Comparison of ENCODE assay signal across 8 cellular contexts in genomic region chr9:37290881-37291485, GRCh38.
A peak's percentile ranks its signal among the peaks of the same experiment; 100 is the strongest.
DNase-seq lines count a peak whose midpoint lies in the region; ATAC-seq and TF ChIP-seq lines count a peak whose summit lies in the region.

No MANE protein-coding gene starts in this region.

- no peaks in the 10 kb centered on the region for H3K36me3 ChIP-seq in adipocyte (ENCODE audit: control insufficient read depth, insufficient read depth, low read length, severe bottlenecking)
- no peaks in the 10 kb centered on the region for H3K36me3 ChIP-seq in naive thymus-derived CD4-positive, alpha-beta T cell (ENCODE audit: control insufficient read depth in 2 of 3, insufficient read depth in 3 of 3, low read length in 3 of 3)
- H3K36me3 ChIP-seq in CD4-positive, alpha-beta memory T cell (ENCODE audit: insufficient read depth, low read length) = no peaks in the 10 kb centered on the region
- H3K36me3 ChIP-seq in stomach = no peaks in the 10 kb centered on the region

- peak; percentile 32 for ATAC-seq in naive thymus-derived CD4-positive, alpha-beta T cell
- ATAC-seq in GM21717 (IDR thresholded peaks at IDR 0.05; ENCODE audit: unreplicated experiment) = no peak

- H3K9ac ChIP-seq in adipocyte (ENCODE audit: low read length) = peak overlapping the region; percentile 46

- peak overlapping the region in 1 of 9 donors; percentile 50 for H3K27ac Mint-ChIP-seq in naive thymus-derived CD4-positive, alpha-beta T cell
- no peak overlapping the region for H3K27ac Mint-ChIP-seq in CD4-positive, alpha-beta memory T cell

- no peak for TF ChIP-seq CTCF in stomach (IDR thresholded peaks at IDR 0.05)

- peaks cover 26 to 68% (median 55%) of the 10 kb centered on the region in 7 donors for H3K4me1 Mint-ChIP-seq in naive thymus-derived CD4-positive, alpha-beta T cell
- peaks cover 32 to 42% (median 34%) of the 10 kb centered on the region in 4 donors for H3K4me1 Mint-ChIP-seq in CD4-positive, alpha-beta memory T cell

- no peak for TF ChIP-seq POLR2A in stomach (IDR thresholded peaks at IDR 0.05)

- CTCF ChIA-PET in naive thymus-derived CD4-positive, alpha-beta T cell (lab: Charles Lee) = no interaction called here
- CTCF ChIA-PET in CD4-positive, alpha-beta memory T cell (lab: Charles Lee; ENCODE audit: partially characterized antibody) = no interaction called here

- intact Hi-C loops in naive thymus-derived CD4-positive, alpha-beta T cell (cut with micrococcal nuclease) = loop anchor here in 1 of 2 donors (10.0 kb wide), 1 partner anchor 46 kb away; no protein-coding TSS in a partner anchor
- intact Hi-C loops in CD4-positive, alpha-beta memory T cell (cut with micrococcal nuclease) = loop anchor here (10.0 kb wide), 1 partner anchor 166 kb away; the partner anchor contains the start of gene ZCCHC7
- intact Hi-C loops in stomach (cut with DNase I; ENCODE audit: low total_unique reads) = no loop called here

- 64 to 91% (median 74%) methylated on average over 2 of the region's 2 CpGs for WGBS in stomach, 5 donors

- no peak for TF ChIP-seq EP300 in stomach (IDR thresholded peaks at IDR 0.05)

- H3K27me3 ChIP-seq in adipocyte (replicated peaks; ENCODE audit: control insufficient read depth, insufficient read depth, low read length) (no peaks in the 10 kb centered on the region), stomach (no peaks in the 10 kb centered on the region)
- H3K27me3 ChIP-seq in naive thymus-derived CD4-positive, alpha-beta T cell (ENCODE audit: control insufficient read depth in 2 of 2, insufficient read depth in 2 of 2, low read length in 2 of 2) = no peaks in the 10 kb centered on the region
- H3K27me3 ChIP-seq in CD4-positive, alpha-beta memory T cell (ENCODE audit: insufficient read depth, low read length) = no peaks in the 10 kb centered on the region

- no peaks in the 10 kb centered on the region for H3K9me3 ChIP-seq in adipocyte (ENCODE audit: control insufficient read depth, low read length)
- no peaks in the 10 kb centered on the region for H3K9me3 ChIP-seq in naive thymus-derived CD4-positive, alpha-beta T cell (ENCODE audit: control insufficient read depth in 2 of 3, low read length in 3 of 3)
- H3K9me3 ChIP-seq in CD4-positive, alpha-beta memory T cell (ENCODE audit: control insufficient read depth in 1 of 2, low read length in 2 of 2) = no peaks in the 10 kb centered on the region
- H3K9me3 ChIP-seq in stomach = no peaks in the 10 kb centered on the region

- peaks cover 0 to 5% (median 0%) of the 10 kb centered on the region in 11 donors for H3K9me3 Mint-ChIP-seq in naive thymus-derived CD4-positive, alpha-beta T cell
- H3K9me3 Mint-ChIP-seq in CD4-positive, alpha-beta memory T cell = no peaks in the 10 kb centered on the region

- H3K36me3 Mint-ChIP-seq in naive thymus-derived CD4-positive, alpha-beta T cell = peaks cover 0 to 22% (median 21%) of the 10 kb centered on the region in 5 donors
- H3K36me3 Mint-ChIP-seq in CD4-positive, alpha-beta memory T cell = peaks cover 3 to 14% of the 10 kb centered on the region in 2 donors

- no peak overlapping the region for H3K27ac ChIP-seq in naive thymus-derived CD4-positive, alpha-beta T cell (ENCODE audit: low read depth, low read length)
- no peak overlapping the region for H3K27ac ChIP-seq in CD4-positive, alpha-beta memory T cell (ENCODE audit: low read depth, low read length)
- H3K27ac ChIP-seq in stomach = no peak overlapping the region

- H3K4me3 ChIP-seq in adipocyte (ENCODE audit: low read length) (peak overlapping the region; percentile 74), stomach (no peak overlapping the region)
- no peak overlapping the region for H3K4me3 ChIP-seq in naive thymus-derived CD4-positive, alpha-beta T cell (ENCODE audit: low read length)
- H3K4me3 ChIP-seq in CD4-positive, alpha-beta memory T cell (ENCODE audit: low read length in 2 of 2) = no peak overlapping the region

- H3K4me1 ChIP-seq in adipocyte (ENCODE audit: control insufficient read depth, insufficient read depth, low read length) (peaks cover 18% of the 10 kb centered on the region), stomach (peaks cover 0 to 19% (median 2%) of the 10 kb centered on the region in 4 donors)
- H3K4me1 ChIP-seq in naive thymus-derived CD4-positive, alpha-beta T cell (ENCODE audit: control insufficient read depth in 2 of 2, insufficient read depth in 2 of 2, low read length in 2 of 2) = no peaks in the 10 kb centered on the region
- H3K4me1 ChIP-seq in CD4-positive, alpha-beta memory T cell (ENCODE audit: insufficient read depth, low read length) = peaks cover 27% of the 10 kb centered on the region

- H3K4me3 Mint-ChIP-seq in naive thymus-derived CD4-positive, alpha-beta T cell = peak overlapping the region in 2 of 10 donors; percentile 3 to 53
- no peak overlapping the region for H3K4me3 Mint-ChIP-seq in CD4-positive, alpha-beta memory T cell

- DNase-seq in GM04504 (ENCODE audit: low read depth) (peak; percentile 64), M059J (ENCODE audit: low read depth) (peak; percentile 75), adipocyte (ENCODE audit: low read depth) (peak; percentile 87), NCI-H1417 (lab: John Stamatoyannopoulos, UW) (no peak), stomach (no peak)
- DNase-seq in naive thymus-derived CD4-positive, alpha-beta T cell = no peak
- DNase-seq in CD4-positive, alpha-beta memory T cell = no peak

- POLR2A ChIA-PET in naive thymus-derived CD4-positive, alpha-beta T cell (lab: Charles Lee) = no interaction called here
- POLR2A ChIA-PET in CD4-positive, alpha-beta memory T cell (lab: Charles Lee; ENCODE audit: partially characterized antibody) = no interaction called here

- no peaks in the 10 kb centered on the region for H3K27me3 Mint-ChIP-seq in naive thymus-derived CD4-positive, alpha-beta T cell
- H3K27me3 Mint-ChIP-seq in CD4-positive, alpha-beta memory T cell = no peaks in the 10 kb centered on the region

Comparison
In these comparisons a context has a peak if more than half of its experiments do, and no peak if none do; other contexts are left out.
1. DNase-seq: peak in GM04504 (single experiment), M059J (single experiment) and adipocyte (single experiment); none in naive thymus-derived CD4-positive, alpha-beta T cell (0 of 9), CD4-positive, alpha-beta memory T cell (0 of 5), NCI-H1417 (0 of 3) and stomach (single experiment).